In the genomic region with DNA sequence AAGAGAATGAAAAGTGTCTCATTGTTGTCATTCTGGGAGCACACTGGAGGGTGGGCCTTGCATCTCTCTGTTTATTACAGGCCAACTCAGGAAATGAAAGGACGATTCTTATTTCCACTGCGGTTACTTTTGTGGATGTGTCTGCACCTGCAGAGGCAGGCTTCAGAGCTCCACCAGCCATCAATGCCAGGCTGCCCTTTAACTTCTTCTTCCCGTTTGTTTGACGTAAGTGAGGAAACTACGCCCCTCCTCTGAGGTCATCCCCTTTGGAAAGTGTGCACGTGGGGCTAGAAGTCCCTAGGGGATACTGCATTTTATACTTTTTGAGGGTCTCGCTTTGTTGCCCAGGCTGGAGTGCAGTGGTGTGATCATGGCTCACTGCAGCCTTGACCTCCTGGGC, we compare ENCODE assay signal across 11 cellular contexts. TPM values are rescaled to one million over a fixed set of nuclear protein-coding genes. Genes with fewer than 3 reads are reported as not detected.
DNase-seq lines count a peak whose midpoint lies in the region; ATAC-seq, FAIRE-seq and TF ChIP-seq lines count a peak whose summit lies in the region.
"Had no signal": no experiment of that assay in that cellular context is flagged by ENCODE, and none has a peak within 500 bp of the region (broad histone marks: within the 10 kb centered on the region; RNA-seq: fewer than 3 reads in every experiment).

No MANE protein-coding gene starts in this region.

- peaks cover 34% of the 10 kb centered on the region for H3K4me1 Mint-ChIP-seq in activated T-cell treated with anti-CD3 and anti-CD28 coated beads, Interleukin-2, amount 50 U/mL, for 24 hours (ENCODE audit: low read depth)
- H3K4me1 Mint-ChIP-seq in T-cell: peaks cover 35 to 39% (median 35%) of the 10 kb centered on the region in 3 donors
- peaks cover 88% of the 10 kb centered on the region for H3K4me1 Mint-ChIP-seq in stimulated activated memory B cell treated with anti-CD40 and anti-IgM and Interleukin-4, amounts not matched to agents 10 μg/mL and 1 μg/mL and 100 μg/mL, for 72 hours

- H3K4me3 ChIP-seq in kidney (ENCODE audit: low read length in 2 of 2): no peak overlapping the region
- H3K4me3 ChIP-seq: cardiac muscle cell had no signal

- H3K9me3 ChIP-seq in kidney (ENCODE audit: control insufficient read depth in 1 of 2, low read length in 2 of 2): no peaks in the 10 kb centered on the region

- H3K36me3 ChIP-seq in kidney (ENCODE audit: control insufficient read depth in 1 of 2, insufficient read depth in 2 of 2, low read length in 2 of 2): peaks cover 12 to 15% of the 10 kb centered on the region in 2 donors

- H3K36me3 Mint-ChIP-seq in activated T-cell treated with anti-CD3 and anti-CD28 coated beads, Interleukin-2, amount 50 U/mL, for 24 hours (ENCODE audit: low read depth): peaks cover 43% of the 10 kb centered on the region
- H3K36me3 Mint-ChIP-seq in T-cell: peaks cover 34% of the 10 kb centered on the region
- H3K36me3 Mint-ChIP-seq in stimulated activated memory B cell treated with anti-CD40 and anti-IgM and Interleukin-4, amounts not matched to agents 10 μg/mL and 1 μg/mL and 100 μg/mL, for 72 hours: peaks cover 92% of the 10 kb centered on the region

- no peak overlapping the region for H3K9ac ChIP-seq in kidney (ENCODE audit: low read length in 2 of 2)

- TF ChIP-seq CTCF in kidney (IDR thresholded peaks at IDR 0.05; ENCODE audit: borderline replicate concordance, extremely low read depth, insufficient read depth): no peak

- intact Hi-C loops in kidney (cut with DNase I): no loop called here

- POLR2A ChIA-PET in T-cell (lab: Charles Lee): interaction anchor here in 1 of 2 donors (0.5 kb wide), 1 partner anchor 24 kb away, joined by 5 read pairs; no protein-coding TSS in a partner anchor

- H3K27ac Mint-ChIP-seq in activated T-cell treated with anti-CD3 and anti-CD28 coated beads, Interleukin-2, amount 50 U/mL, for 24 hours: peak overlapping the region; percentile 63
- peak overlapping the region; percentile 86 to 90 for H3K27ac Mint-ChIP-seq in T-cell
- peak overlapping the region; percentile 95 for H3K27ac Mint-ChIP-seq in stimulated activated memory B cell treated with anti-CD40 and anti-IgM and Interleukin-4, amounts not matched to agents 10 μg/mL and 1 μg/mL and 100 μg/mL, for 72 hours

- H3K27me3 Mint-ChIP-seq in activated T-cell treated with anti-CD3 and anti-CD28 coated beads, Interleukin-2, amount 50 U/mL, for 24 hours: no peaks in the 10 kb centered on the region
- no peaks in the 10 kb centered on the region for H3K27me3 Mint-ChIP-seq in T-cell
- no peaks in the 10 kb centered on the region for H3K27me3 Mint-ChIP-seq in stimulated activated memory B cell treated with anti-CD40 and anti-IgM and Interleukin-4, amounts not matched to agents 10 μg/mL and 1 μg/mL and 100 μg/mL, for 72 hours

- no peak overlapping the region for H3K4me3 Mint-ChIP-seq in activated T-cell treated with anti-CD3 and anti-CD28 coated beads, Interleukin-2, amount 50 U/mL, for 24 hours
- peak overlapping the region in 2 of 3 donors; percentile 21 to 42 for H3K4me3 Mint-ChIP-seq in T-cell
- peak overlapping the region; percentile 36 for H3K4me3 Mint-ChIP-seq in stimulated activated memory B cell treated with anti-CD40 and anti-IgM and Interleukin-4, amounts not matched to agents 10 μg/mL and 1 μg/mL and 100 μg/mL, for 72 hours

- H3K9me3 Mint-ChIP-seq in activated T-cell treated with anti-CD3 and anti-CD28 coated beads, Interleukin-2, amount 50 U/mL, for 24 hours: no peaks in the 10 kb centered on the region
- no peaks in the 10 kb centered on the region for H3K9me3 Mint-ChIP-seq in T-cell
- no peaks in the 10 kb centered on the region for H3K9me3 Mint-ChIP-seq in stimulated activated memory B cell treated with anti-CD40 and anti-IgM and Interleukin-4, amounts not matched to agents 10 μg/mL and 1 μg/mL and 100 μg/mL, for 72 hours

- peak; percentile 66 for ATAC-seq in GM21723 (IDR thresholded peaks at IDR 0.05; ENCODE audit: unreplicated experiment)
- peak; percentile 69 to 91 (median 82) for ATAC-seq in T-cell (replicated peaks in 1 of 4)
- peak; percentile 94 for ATAC-seq in stimulated activated memory B cell treated with anti-CD40 and anti-IgM and Interleukin-4, amounts not matched to agents 10 μg/mL and 1 μg/mL and 100 μg/mL, for 72 hours
- ATAC-seq in HG03378 (IDR thresholded peaks at IDR 0.05; ENCODE audit: unreplicated experiment): no peak

- CTCF ChIA-PET in T-cell (lab: Charles Lee): no interaction called here

- FAIRE-seq in urothelium cell line (lab: Jason Lieb, UNC): no peak
- FAIRE-seq in kidney (lab: Jason Lieb, UNC): no peak

- no peaks in the 10 kb centered on the region for H3K4me1 ChIP-seq in kidney (ENCODE audit: control insufficient read depth in 1 of 2, insufficient read depth in 1 of 2, low read depth in 1 of 2, low read length in 2 of 2)

- DNase-seq in activated T-cell treated with anti-CD3 and anti-CD28 coated beads, Interleukin-2, amount 50 U/mL, for 24 hours: no peak
- no peak for DNase-seq in activated T-cell treated with anti-CD3 and anti-CD28 coated beads, Interleukin-2, amount 50 U/mL, for 48 hours
- DNase-seq in T-cell (peak in 17 of 34 experiments; percentile 4 to 54 (median 14)), urothelium cell line (ENCODE audit: low spot score) (no peak), kidney (no peak)
- DNase-seq: SIG-M5; stimulated activated CD4-positive, alpha-beta T cell treated with anti-CD3 and anti-CD28 coated beads, Interleukin-2, amount 100 ng/mL, for 24 hours had no signal

- H3K27ac ChIP-seq in kidney (ENCODE audit: low read depth in 2 of 2, low read length in 2 of 2): no peak overlapping the region
- H3K27ac ChIP-seq: cardiac muscle cell had no signal

RNA-seq across cellular contexts. Expression of a gene that starts 33.7 kb away (rescaled TPM):
- total RNA-seq in T-cell: 10 to 100 TPM in 3 of 5 donors, 1 to 10 TPM in 2; 8.8 to 14.1 (median 11.5) TPM
- total RNA-seq in kidney: 76.9 TPM
- polyA plus RNA-seq in kidney (ENCODE audit: insufficient read depth, low read depth, low replicate concordance): 71.2 TPM

RNA-seq across cellular contexts. Expression of a gene that starts 41.2 kb away (rescaled TPM):
- total RNA-seq in T-cell (10 to 100 TPM in 3 of 5 donors, 1 to 10 TPM in 2; 5.6 to 18.7 (median 14.2) TPM), kidney (7.1 TPM)
- 4.7 TPM for polyA plus RNA-seq in kidney (ENCODE audit: insufficient read depth, low read depth, low replicate concordance)
